Comparison of ENCODE assay signal across 15 cellular contexts in genomic region chr7:140196361-140197217, GRCh38. TPM values are rescaled to one million over a fixed set of nuclear protein-coding genes. Genes with fewer than 3 reads are reported as not detected.
DNase-seq lines count a peak whose midpoint lies in the region; FAIRE-seq and TF ChIP-seq lines count a peak whose summit lies in the region.
"Had no signal": no experiment of that assay in that cellular context is flagged by ENCODE, and none has a peak within 500 bp of the region (broad histone marks: within the 10 kb centered on the region; RNA-seq: fewer than 3 reads in every experiment).

No MANE protein-coding gene starts in this region.

- DNase-seq in A172 (ENCODE audit: low spot score) (peak; percentile 27), ascending aorta (ENCODE audit: low spot score in 2 of 2) (peak; percentile 14 to 73), right atrium auricular region (ENCODE audit: low spot score) (peak; percentile 88), small intestine (no peak), NCI-H128 (lab: John Stamatoyannopoulos, UW; ENCODE audit: unreplicated experiment) (no peak), SIG-M5 (lab: John Stamatoyannopoulos, UW) (no peak), DMS153 treated with DMSO at 0.1 percent for 48 hours (lab: John Stamatoyannopoulos, UW; ENCODE audit: unreplicated experiment) (no peak)
- DNase-seq: activated T-cell treated with anti-CD3 and anti-CD28 coated beads, Interleukin-2, amount 50 U/mL, for 72 hours; DND-41; NCI-H748 treated with DMSO at 0.1 percent for 48 hours; SJCRH30; stimulated activated CD4-positive, alpha-beta T cell treated with anti-CD3 and anti-CD28 coated beads, Interleukin-4, amount 100 ng/mL, for 4 hours; stimulated activated naive CD4-positive, alpha-beta T cell treated with Interleukin-2 at 50 U/mL for 16 hours had no signal

- H3K4me3 ChIP-seq in HEK293 (ENCODE audit: low read depth, low read length) (no peak overlapping the region), ascending aorta (no peak overlapping the region), right atrium auricular region (no peak overlapping the region), small intestine (ENCODE audit: low read depth in 1 of 2, low read length in 2 of 2) (no peak overlapping the region)
- H3K4me3 ChIP-seq: cardiac muscle cell, SJCRH30 had no signal

- H3K4me1 ChIP-seq in HEK293 (ENCODE audit: control insufficient read depth, insufficient read depth, low read length) (no peaks in the 10 kb centered on the region), ascending aorta (peaks cover 0 to 9% of the 10 kb centered on the region in 2 donors), right atrium auricular region (peaks cover 0 to 3% of the 10 kb centered on the region in 2 donors), small intestine (ENCODE audit: control insufficient read depth in 2 of 2, insufficient read depth in 1 of 2, low read depth in 1 of 2, low read length in 1 of 2) (no peaks in the 10 kb centered on the region)
- H3K4me1 ChIP-seq: SJCRH30 had no signal

- CTCF ChIA-PET in HEK293 (lab: Yijun Ruan, JAX): interaction anchor here (0.9 kb wide), 1 partner anchor 192 kb away, joined by 3 read pairs; no protein-coding TSS in a partner anchor

- 73 to 91% (median 87%) methylated on average over 10 of the region's 10 CpGs for WGBS in small intestine, 3 donors

- H3K27ac ChIP-seq in HEK293 (ENCODE audit: extremely low read depth, low read depth, low read length) (no peak overlapping the region), ascending aorta (no peak overlapping the region), right atrium auricular region (peak overlapping the region in 1 of 2 donors; percentile 37), small intestine (ENCODE audit: low read depth in 1 of 2, low read length in 1 of 2) (no peak overlapping the region)
- H3K27ac ChIP-seq: cardiac muscle cell, SJCRH30 had no signal

- H3K9me3 ChIP-seq in HEK293 (ENCODE audit: control insufficient read depth, insufficient read depth, low read depth, low read length) (no peaks in the 10 kb centered on the region), ascending aorta (no peaks in the 10 kb centered on the region), right atrium auricular region (peaks cover 0 to 6% of the 10 kb centered on the region in 2 donors), small intestine (ENCODE audit: control insufficient read depth, low read depth) (no peaks in the 10 kb centered on the region)
- H3K9me3 ChIP-seq: SJCRH30 had no signal

- H3K27me3 ChIP-seq in ascending aorta: no peaks in the 10 kb centered on the region
- no peaks in the 10 kb centered on the region for H3K27me3 ChIP-seq in right atrium auricular region
- H3K27me3 ChIP-seq in small intestine (ENCODE audit: control insufficient read depth in 2 of 2, insufficient read depth in 2 of 2, low read length in 2 of 2): no peaks in the 10 kb centered on the region
- H3K27me3 ChIP-seq: cardiac muscle cell, SJCRH30 had no signal

- POLR2A ChIA-PET in HEK293 (lab: Yijun Ruan, JAX): no interaction called here

- H3K36me3 ChIP-seq in HEK293 (ENCODE audit: control insufficient read depth in 2 of 2, insufficient read depth in 1 of 2, low read length in 2 of 2) (no peaks in the 10 kb centered on the region), ascending aorta (no peaks in the 10 kb centered on the region), right atrium auricular region (no peaks in the 10 kb centered on the region), small intestine (ENCODE audit: control insufficient read depth in 2 of 2, insufficient read depth in 2 of 2, low read length in 2 of 2) (no peaks in the 10 kb centered on the region)
- H3K36me3 ChIP-seq: cardiac muscle cell, SJCRH30 had no signal

- TF ChIP-seq CTCF in HEK293 (tag by site-specific recombination; IDR thresholded peaks at IDR 0.05) (no peak), ascending aorta (IDR thresholded peaks at IDR 0.05) (no peak), right atrium auricular region (IDR thresholded peaks at IDR 0.05) (no peak)

- FAIRE-seq in small intestine (lab: Jason Lieb, UNC): no peak

- intact Hi-C loops in ascending aorta (cut with DNase I): loop anchor here (5.0 kb wide), 1 partner anchor 121 kb away; no protein-coding TSS in a partner anchor

TF ChIP-seq in HEK293, 187 proteins besides CTCF, POLR2A, EP300 and RAD21:
- peak; percentile 96 for TF ChIP-seq ZNF623 (tag by site-specific recombination; IDR thresholded peaks at IDR 0.05)
- TF ChIP-seq ZNF350 (tag by site-specific recombination; IDR thresholded peaks at IDR 0.05): peak; percentile 79; the same call in 1 of the 2 replicates
- no peak for TF ChIP-seq ZNF776 (tag by site-specific recombination; IDR thresholded peaks at IDR 0.05; ENCODE audit: borderline replicate concordance)
- no peak for TF ChIP-seq ZNF394 (tag by site-specific recombination; IDR thresholded peaks at IDR 0.05; ENCODE audit: borderline replicate concordance)

RNA-seq across cellular contexts. Expression of gene KDM7A, which starts 19.8 kb away (rescaled TPM):
- 0.47 and 0.62 TPM in 2 replicates for total RNA-seq in A172 (2014; rRNA removed; shearing (Covaris generic))
- total RNA-seq in ascending aorta: 65.1 TPM
- total RNA-seq in right atrium auricular region: 10 to 100 TPM; 12.8 to 15.4 TPM
- polyA plus RNA-seq in small intestine: 1 to 10 TPM; 6.2 to 9.2 (median 6.5) TPM

Comparison
In these comparisons a context has a peak if more than half of its experiments do, and no peak if none do; other contexts are left out.
1. DNase-seq: peak in A172 (single experiment), ascending aorta (2 of 2) and right atrium auricular region (single experiment); none in small intestine (single experiment), NCI-H128 (single experiment), SIG-M5 (single experiment) and DMS153 treated with DMSO at 0.1 percent for 48 hours (single experiment).